Comparison of ENCODE assay signal across 1 cellular context in the genomic region with DNA sequence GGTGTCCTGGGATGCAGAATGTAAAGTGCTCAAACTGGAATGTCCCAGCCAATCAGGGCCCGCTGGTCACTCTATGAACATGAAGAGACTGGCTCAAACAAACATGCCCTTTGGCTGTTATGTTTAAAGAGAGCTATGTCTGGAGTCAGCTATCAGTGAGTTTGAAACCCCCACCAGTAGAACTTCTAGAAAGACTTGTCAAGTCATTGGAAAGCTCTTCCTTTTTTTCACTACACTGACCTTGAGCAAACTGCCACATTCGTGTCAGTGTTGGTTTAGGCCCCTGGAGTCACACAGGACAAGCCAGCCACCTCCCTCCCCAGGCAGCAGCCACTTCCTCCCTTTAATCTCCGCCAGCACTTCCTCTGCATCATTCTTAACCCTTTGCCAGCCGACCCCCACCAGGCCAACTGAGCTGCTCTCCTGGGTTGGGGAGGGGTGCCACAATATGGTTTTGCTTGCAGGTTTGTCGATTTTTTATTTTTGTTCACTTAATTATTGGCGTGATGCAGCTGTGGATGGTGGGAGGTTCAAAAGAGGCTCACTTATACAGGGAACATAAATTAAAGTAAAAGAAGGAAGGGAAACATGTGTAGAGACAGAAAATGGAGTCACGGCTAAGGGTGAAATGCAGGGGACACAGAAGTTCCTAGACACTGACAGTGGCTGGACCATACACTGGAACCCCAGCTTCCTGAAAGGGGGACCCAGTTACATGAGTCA.
TF ChIP-seq lines count a peak whose summit lies in the region.

No MANE protein-coding gene starts in this region.

TF ChIP-seq in HepG2, 621 proteins besides CTCF, POLR2A, EP300 and RAD21 (continued from another document and continues in another):
- TF ChIP-seq, protein P1, sequence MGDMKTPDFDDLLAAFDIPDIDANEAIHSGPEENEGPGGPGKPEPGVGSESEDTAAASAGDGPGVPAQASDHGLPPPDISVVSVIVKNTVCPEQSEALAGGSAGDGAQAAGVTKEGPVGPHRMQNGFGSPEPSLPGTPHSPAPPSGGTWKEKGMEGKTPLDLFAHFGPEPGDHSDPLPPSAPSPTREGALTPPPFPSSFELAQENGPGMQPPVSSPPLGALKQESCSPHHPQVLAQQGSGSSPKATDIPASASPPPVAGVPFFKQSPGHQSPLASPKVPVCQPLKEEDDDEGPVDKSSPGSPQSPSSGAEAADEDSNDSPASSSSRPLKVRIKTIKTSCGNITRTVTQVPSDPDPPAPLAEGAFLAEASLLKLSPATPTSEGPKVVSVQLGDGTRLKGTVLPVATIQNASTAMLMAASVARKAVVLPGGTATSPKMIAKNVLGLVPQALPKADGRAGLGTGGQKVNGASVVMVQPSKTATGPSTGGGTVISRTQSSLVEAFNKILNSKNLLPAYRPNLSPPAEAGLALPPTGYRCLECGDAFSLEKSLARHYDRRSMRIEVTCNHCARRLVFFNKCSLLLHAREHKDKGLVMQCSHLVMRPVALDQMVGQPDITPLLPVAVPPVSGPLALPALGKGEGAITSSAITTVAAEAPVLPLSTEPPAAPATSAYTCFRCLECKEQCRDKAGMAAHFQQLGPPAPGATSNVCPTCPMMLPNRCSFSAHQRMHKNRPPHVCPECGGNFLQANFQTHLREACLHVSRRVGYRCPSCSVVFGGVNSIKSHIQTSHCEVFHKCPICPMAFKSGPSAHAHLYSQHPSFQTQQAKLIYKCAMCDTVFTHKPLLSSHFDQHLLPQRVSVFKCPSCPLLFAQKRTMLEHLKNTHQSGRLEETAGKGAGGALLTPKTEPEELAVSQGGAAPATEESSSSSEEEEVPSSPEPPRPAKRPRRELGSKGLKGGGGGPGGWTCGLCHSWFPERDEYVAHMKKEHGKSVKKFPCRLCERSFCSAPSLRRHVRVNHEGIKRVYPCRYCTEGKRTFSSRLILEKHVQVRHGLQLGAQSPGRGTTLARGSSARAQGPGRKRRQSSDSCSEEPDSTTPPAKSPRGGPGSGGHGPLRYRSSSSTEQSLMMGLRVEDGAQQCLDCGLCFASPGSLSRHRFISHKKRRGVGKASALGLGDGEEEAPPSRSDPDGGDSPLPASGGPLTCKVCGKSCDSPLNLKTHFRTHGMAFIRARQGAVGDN (CRISPR knock-in tag; IDR thresholded peaks at IDR 0.05) = peak; percentile 77
- TF ChIP-seq ZFP36 (IDR thresholded peaks at IDR 0.05; ENCODE audit: borderline replicate concordance, low read depth, low read length, partially characterized antibody) (no peak), ZNF34 (CRISPR knock-in tag; IDR thresholded peaks at IDR 0.05; ENCODE audit: borderline replicate concordance) (0 out of 2 replicates have a peak, but pooled peaks have one; percentile 26), ZKSCAN1 (IDR thresholded peaks at IDR 0.05; ENCODE audit: low read length) (no peak), MIXL1 (CRISPR knock-in tag; IDR thresholded peaks at IDR 0.05) (0 out of 2 replicates have a peak, but pooled peaks have one; percentile 12), JUND (CRISPR knock-in tag; IDR thresholded peaks at IDR 0.05) (no peak), ZNF709 (CRISPR knock-in tag; IDR thresholded peaks at IDR 0.05) (no peak), DPF2 (CRISPR knock-in tag; IDR thresholded peaks at IDR 0.05; ENCODE audit: borderline replicate concordance, low read depth) (peak; percentile 71; the same call in 1 of the 2 replicates), ZBTB38 (CRISPR knock-in tag; IDR thresholded peaks at IDR 0.05) (peak; percentile 48; the same call in 1 of the 2 replicates), ZNF546 (CRISPR knock-in tag; conservative IDR thresholded peaks at IDR 0.05) (no peak), NCOR1 (IDR thresholded peaks at IDR 0.05; ENCODE audit: borderline replicate concordance, low read length) (peak; percentile 60; the same call in 1 of the 2 replicates), MEIS2 (CRISPR knock-in tag; IDR thresholded peaks at IDR 0.05) (peak; percentile 88), ZNF431 (CRISPR knock-in tag; IDR thresholded peaks at IDR 0.05; ENCODE audit: borderline replicate concordance, low read depth) (no peak), U2AF2 (IDR thresholded peaks at IDR 0.05; ENCODE audit: low read depth, low read length) (no peak), ZNF33B (CRISPR knock-in tag; IDR thresholded peaks at IDR 0.05) (no peak), PRMT3 (CRISPR knock-in tag; IDR thresholded peaks at IDR 0.05; ENCODE audit: borderline replicate concordance, low read depth) (no peak), ZNF30 (CRISPR knock-in tag; IDR thresholded peaks at IDR 0.05) (no peak), ZFAT (CRISPR knock-in tag; conservative IDR thresholded peaks at IDR 0.05) (no peak), ZNF337 (CRISPR knock-in tag; IDR thresholded peaks at IDR 0.05; ENCODE audit: borderline replicate concordance, low read depth) (no peak), PLRG1 (conservative IDR thresholded peaks at IDR 0.05) (no peak), BHLHE40 (IDR thresholded peaks at IDR 0.05; ENCODE audit: low read length) (no peak), KAT2B (IDR thresholded peaks at IDR 0.05; ENCODE audit: borderline replicate concordance, low read depth, low read length) (no peak), SKI (IDR thresholded peaks at IDR 0.05; ENCODE audit: partially characterized antibody) (peak; percentile 54), POLR2AphosphoS5 (IDR thresholded peaks at IDR 0.05; ENCODE audit: low read depth, low read length) (no peak), ZNF354B (CRISPR knock-in tag; IDR thresholded peaks at IDR 0.05) (no peak; the same call in 1 of the 2 replicates), ATF7 (IDR thresholded peaks at IDR 0.05) (no peak), ATF7 (CRISPR knock-in tag; IDR thresholded peaks at IDR 0.05) (no peak), REL (CRISPR knock-in tag; conservative IDR thresholded peaks at IDR 0.05) (no peak), PCBP1 (IDR thresholded peaks at IDR 0.05; ENCODE audit: borderline replicate concordance, low read depth, low read length) (no peak), NBN (conservative IDR thresholded peaks at IDR 0.05) (no peak), ESRRA (CRISPR knock-in tag; IDR thresholded peaks at IDR 0.05; ENCODE audit: low read depth) (peak; percentile 51; the same call in 1 of the 2 replicates), ZNF12 (CRISPR knock-in tag; IDR thresholded peaks at IDR 0.05) (no peak), KAT7 (CRISPR knock-in tag; IDR thresholded peaks at IDR 0.05; ENCODE audit: borderline replicate concordance) (no peak), ZNF180 (CRISPR knock-in tag; IDR thresholded peaks at IDR 0.05; ENCODE audit: borderline replicate concordance, low read depth) (no peak), XBP1 (CRISPR knock-in tag; IDR thresholded peaks at IDR 0.05) (no peak), RFX1 (IDR thresholded peaks at IDR 0.05) (no peak), ZNF724P (CRISPR knock-in tag; IDR thresholded peaks at IDR 0.05; ENCODE audit: borderline replicate concordance) (no peak), ETV6 (CRISPR knock-in tag; conservative IDR thresholded peaks at IDR 0.05) (no peak), NFIB (CRISPR knock-in tag; IDR thresholded peaks at IDR 0.05; ENCODE audit: borderline replicate concordance) (no peak), ZNF569 (CRISPR knock-in tag; IDR thresholded peaks at IDR 0.05; ENCODE audit: borderline replicate concordance) (no peak), BORCS8-MEF2B (CRISPR knock-in tag; IDR thresholded peaks at IDR 0.05) (peak; percentile 32), MEIS1 (CRISPR knock-in tag; IDR thresholded peaks at IDR 0.05; ENCODE audit: borderline replicate concordance) (peak; percentile 86; the same call in 1 of the 2 replicates)
- TF ChIP-seq, protein P2, sequence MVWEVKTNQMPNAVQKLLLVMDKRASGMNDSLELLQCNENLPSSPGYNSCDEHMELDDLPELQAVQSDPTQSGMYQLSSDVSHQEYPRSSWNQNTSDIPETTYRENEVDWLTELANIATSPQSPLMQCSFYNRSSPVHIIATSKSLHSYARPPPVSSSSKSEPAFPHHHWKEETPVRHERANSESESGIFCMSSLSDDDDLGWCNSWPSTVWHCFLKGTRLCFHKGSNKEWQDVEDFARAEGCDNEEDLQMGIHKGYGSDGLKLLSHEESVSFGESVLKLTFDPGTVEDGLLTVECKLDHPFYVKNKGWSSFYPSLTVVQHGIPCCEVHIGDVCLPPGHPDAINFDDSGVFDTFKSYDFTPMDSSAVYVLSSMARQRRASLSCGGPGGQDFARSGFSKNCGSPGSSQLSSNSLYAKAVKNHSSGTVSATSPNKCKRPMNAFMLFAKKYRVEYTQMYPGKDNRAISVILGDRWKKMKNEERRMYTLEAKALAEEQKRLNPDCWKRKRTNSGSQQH (CRISPR knock-in tag; IDR thresholded peaks at IDR 0.05; ENCODE audit: low read depth) = no peak
- TF ChIP-seq, protein P3, sequence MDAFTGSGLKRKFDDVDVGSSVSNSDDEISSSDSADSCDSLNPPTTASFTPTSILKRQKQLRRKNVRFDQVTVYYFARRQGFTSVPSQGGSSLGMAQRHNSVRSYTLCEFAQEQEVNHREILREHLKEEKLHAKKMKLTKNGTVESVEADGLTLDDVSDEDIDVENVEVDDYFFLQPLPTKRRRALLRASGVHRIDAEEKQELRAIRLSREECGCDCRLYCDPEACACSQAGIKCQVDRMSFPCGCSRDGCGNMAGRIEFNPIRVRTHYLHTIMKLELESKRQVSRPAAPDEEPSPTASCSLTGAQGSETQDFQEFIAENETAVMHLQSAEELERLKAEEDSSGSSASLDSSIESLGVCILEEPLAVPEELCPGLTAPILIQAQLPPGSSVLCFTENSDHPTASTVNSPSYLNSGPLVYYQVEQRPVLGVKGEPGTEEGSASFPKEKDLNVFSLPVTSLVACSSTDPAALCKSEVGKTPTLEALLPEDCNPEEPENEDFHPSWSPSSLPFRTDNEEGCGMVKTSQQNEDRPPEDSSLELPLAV (CRISPR knock-in tag; conservative IDR thresholded peaks at IDR 0.05; ENCODE audit: low read depth) = no peak
- TF ChIP-seq, protein P4, sequence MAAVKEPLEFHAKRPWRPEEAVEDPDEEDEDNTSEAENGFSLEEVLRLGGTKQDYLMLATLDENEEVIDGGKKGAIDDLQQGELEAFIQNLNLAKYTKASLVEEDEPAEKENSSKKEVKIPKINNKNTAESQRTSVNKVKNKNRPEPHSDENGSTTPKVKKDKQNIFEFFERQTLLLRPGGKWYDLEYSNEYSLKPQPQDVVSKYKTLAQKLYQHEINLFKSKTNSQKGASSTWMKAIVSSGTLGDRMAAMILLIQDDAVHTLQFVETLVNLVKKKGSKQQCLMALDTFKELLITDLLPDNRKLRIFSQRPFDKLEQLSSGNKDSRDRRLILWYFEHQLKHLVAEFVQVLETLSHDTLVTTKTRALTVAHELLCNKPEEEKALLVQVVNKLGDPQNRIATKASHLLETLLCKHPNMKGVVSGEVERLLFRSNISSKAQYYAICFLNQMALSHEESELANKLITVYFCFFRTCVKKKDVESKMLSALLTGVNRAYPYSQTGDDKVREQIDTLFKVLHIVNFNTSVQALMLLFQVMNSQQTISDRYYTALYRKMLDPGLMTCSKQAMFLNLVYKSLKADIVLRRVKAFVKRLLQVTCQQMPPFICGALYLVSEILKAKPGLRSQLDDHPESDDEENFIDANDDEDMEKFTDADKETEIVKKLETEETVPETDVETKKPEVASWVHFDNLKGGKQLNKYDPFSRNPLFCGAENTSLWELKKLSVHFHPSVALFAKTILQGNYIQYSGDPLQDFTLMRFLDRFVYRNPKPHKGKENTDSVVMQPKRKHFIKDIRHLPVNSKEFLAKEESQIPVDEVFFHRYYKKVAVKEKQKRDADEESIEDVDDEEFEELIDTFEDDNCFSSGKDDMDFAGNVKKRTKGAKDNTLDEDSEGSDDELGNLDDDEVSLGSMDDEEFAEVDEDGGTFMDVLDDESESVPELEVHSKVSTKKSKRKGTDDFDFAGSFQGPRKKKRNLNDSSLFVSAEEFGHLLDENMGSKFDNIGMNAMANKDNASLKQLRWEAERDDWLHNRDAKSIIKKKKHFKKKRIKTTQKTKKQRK (IDR thresholded peaks at IDR 0.05; ENCODE audit: low read length) = no peak
- TF ChIP-seq, protein P5, sequence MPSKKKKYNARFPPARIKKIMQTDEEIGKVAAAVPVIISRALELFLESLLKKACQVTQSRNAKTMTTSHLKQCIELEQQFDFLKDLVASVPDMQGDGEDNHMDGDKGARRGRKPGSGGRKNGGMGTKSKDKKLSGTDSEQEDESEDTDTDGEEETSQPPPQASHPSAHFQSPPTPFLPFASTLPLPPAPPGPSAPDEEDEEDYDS (CRISPR knock-in tag; IDR thresholded peaks at IDR 0.05) = 0 out of 2 replicates have a peak, but pooled peaks have one; percentile 35
- TF ChIP-seq, protein P6, sequence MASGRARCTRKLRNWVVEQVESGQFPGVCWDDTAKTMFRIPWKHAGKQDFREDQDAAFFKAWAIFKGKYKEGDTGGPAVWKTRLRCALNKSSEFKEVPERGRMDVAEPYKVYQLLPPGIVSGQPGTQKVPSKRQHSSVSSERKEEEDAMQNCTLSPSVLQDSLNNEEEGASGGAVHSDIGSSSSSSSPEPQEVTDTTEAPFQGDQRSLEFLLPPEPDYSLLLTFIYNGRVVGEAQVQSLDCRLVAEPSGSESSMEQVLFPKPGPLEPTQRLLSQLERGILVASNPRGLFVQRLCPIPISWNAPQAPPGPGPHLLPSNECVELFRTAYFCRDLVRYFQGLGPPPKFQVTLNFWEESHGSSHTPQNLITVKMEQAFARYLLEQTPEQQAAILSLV (CRISPR knock-in tag; IDR thresholded peaks at IDR 0.05; ENCODE audit: borderline replicate concordance) = no peak
- TF ChIP-seq, protein P7, sequence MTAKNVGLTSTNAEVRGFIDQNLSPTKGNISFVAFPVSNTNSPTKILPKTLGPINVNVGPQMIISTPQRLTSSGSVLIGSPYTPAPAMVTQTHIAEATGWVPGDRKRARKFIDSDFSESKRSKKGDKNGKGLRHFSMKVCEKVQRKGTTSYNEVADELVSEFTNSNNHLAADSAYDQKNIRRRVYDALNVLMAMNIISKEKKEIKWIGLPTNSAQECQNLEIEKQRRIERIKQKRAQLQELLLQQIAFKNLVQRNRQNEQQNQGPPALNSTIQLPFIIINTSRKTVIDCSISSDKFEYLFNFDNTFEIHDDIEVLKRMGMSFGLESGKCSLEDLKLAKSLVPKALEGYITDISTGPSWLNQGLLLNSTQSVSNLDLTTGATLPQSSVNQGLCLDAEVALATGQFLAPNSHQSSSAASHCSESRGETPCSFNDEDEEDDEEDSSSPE (CRISPR knock-in tag; IDR thresholded peaks at IDR 0.05) = 0 out of 2 replicates have a peak, but pooled peaks have one; percentile 8
- TF ChIP-seq, protein P8, sequence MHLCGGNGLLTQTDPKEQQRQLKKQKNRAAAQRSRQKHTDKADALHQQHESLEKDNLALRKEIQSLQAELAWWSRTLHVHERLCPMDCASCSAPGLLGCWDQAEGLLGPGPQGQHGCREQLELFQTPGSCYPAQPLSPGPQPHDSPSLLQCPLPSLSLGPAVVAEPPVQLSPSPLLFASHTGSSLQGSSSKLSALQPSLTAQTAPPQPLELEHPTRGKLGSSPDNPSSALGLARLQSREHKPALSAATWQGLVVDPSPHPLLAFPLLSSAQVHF (CRISPR knock-in tag; IDR thresholded peaks at IDR 0.05) = no peak
- TF ChIP-seq, protein P9, sequence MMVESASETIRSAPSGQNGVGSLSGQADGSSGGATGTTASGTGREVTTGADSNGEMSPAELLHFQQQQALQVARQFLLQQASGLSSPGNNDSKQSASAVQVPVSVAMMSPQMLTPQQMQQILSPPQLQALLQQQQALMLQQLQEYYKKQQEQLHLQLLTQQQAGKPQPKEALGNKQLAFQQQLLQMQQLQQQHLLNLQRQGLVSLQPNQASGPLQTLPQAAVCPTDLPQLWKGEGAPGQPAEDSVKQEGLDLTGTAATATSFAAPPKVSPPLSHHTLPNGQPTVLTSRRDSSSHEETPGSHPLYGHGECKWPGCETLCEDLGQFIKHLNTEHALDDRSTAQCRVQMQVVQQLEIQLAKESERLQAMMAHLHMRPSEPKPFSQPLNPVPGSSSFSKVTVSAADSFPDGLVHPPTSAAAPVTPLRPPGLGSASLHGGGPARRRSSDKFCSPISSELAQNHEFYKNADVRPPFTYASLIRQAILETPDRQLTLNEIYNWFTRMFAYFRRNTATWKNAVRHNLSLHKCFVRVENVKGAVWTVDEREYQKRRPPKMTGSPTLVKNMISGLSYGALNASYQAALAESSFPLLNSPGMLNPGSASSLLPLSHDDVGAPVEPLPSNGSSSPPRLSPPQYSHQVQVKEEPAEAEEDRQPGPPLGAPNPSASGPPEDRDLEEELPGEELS (CRISPR knock-in tag; IDR thresholded peaks at IDR 0.05) = peak; percentile 78
